Comparison of ENCODE assay signal across 16 cellular contexts in the genomic region with DNA sequence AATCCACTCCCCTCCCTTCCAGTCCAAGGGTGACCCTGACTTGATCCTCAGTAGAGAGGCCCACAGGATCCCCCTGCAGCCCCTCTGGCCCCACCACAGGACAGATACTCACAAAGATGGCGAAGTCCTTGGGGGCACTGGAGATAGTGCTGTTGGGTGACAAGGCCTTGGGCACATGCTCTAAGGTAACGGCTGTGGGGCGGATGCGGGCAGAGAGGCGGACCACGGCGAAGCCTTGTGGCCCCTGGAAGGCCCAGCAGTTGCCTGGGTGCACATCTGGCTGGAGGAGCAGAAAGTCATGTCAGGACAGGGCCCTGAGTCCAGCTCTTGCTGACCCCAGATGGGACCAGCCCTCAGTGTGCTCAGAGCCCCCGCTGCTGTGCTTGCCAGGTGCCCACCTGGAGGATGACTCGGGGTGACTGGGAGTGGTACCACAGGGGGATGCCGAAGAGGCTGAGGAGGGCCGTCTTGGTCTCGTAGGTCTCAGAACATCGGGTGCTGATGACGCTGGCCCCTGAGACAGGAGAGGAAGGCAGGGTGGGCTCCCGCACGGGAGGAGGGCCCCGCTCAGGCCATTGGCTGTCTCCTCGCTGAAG. TPM values are rescaled to one million over a fixed set of nuclear protein-coding genes. Genes with fewer than 3 reads are reported as not detected.
DNase-seq lines count a peak whose midpoint lies in the region; ATAC-seq and TF ChIP-seq lines count a peak whose summit lies in the region.
"Had no signal": no experiment of that assay in that cellular context is flagged by ENCODE, and none has a peak within 500 bp of the region (broad histone marks: within the 10 kb centered on the region; RNA-seq: fewer than 3 reads in every experiment).

No MANE protein-coding gene starts in this region.

- no peak overlapping the region for H3K4me3 Mint-ChIP-seq in CD4-positive, alpha-beta memory T cell
- no peak overlapping the region for H3K4me3 Mint-ChIP-seq in natural killer cell
- H3K4me3 Mint-ChIP-seq: endodermal cell had no signal

- H3K9me3 ChIP-seq in CD4-positive, alpha-beta memory T cell (ENCODE audit: control insufficient read depth in 1 of 2, low read length in 2 of 2), result no peaks in the 10 kb centered on the region
- H3K9me3 ChIP-seq: suprapubic skin had no signal

- peaks cover 53 to 87% of the 10 kb centered on the region in 2 donors for H3K36me3 Mint-ChIP-seq in CD4-positive, alpha-beta memory T cell
- H3K36me3 Mint-ChIP-seq in natural killer cell, result no peaks in the 10 kb centered on the region

- in situ Hi-C loops in GM13976 (cut with MboI; ENCODE audit: low sequenced_read_pairs, unreplicated experiment), result no loop called here

- H3K4me1 ChIP-seq in CD4-positive, alpha-beta memory T cell (ENCODE audit: insufficient read depth, low read length), result peaks cover 86% of the 10 kb centered on the region

- peak overlapping the region in 5 of 7 donors; percentile 19 to 86 (median 56) for H3K27ac Mint-ChIP-seq in CD4-positive, alpha-beta memory T cell
- peak overlapping the region; percentile 83 to 86 for H3K27ac Mint-ChIP-seq in natural killer cell
- H3K27ac Mint-ChIP-seq: endodermal cell had no signal

- POLR2A ChIA-PET in CD4-positive, alpha-beta memory T cell (lab: Charles Lee; ENCODE audit: partially characterized antibody), result interaction anchor here (1.8 to 42.6 kb wide), 3 partner anchors 4 to 31 kb away, joined by 5 to 1746 read pairs (median 1746); partner anchors contain the start of gene SUN2

- peaks cover 15 to 70% (median 42%) of the 10 kb centered on the region in 4 donors for H3K4me1 Mint-ChIP-seq in CD4-positive, alpha-beta memory T cell
- H3K4me1 Mint-ChIP-seq in natural killer cell, result peaks cover 17 to 66% of the 10 kb centered on the region in 2 donors
- H3K4me1 Mint-ChIP-seq: endodermal cell had no signal

- no peak for TF ChIP-seq CTCF in GM13976 (IDR thresholded peaks at IDR 0.05; ENCODE audit: borderline replicate concordance, control extremely low read depth, extremely low read depth, insufficient read depth, missing control alignments)
- TF ChIP-seq CTCF in natural killer cell (IDR thresholded peaks at IDR 0.05), result no peak

- H3K9me3 Mint-ChIP-seq in CD4-positive, alpha-beta memory T cell, result peaks cover 0 to 5% (median 0%) of the 10 kb centered on the region in 8 donors
- no peaks in the 10 kb centered on the region for H3K9me3 Mint-ChIP-seq in natural killer cell
- H3K9me3 Mint-ChIP-seq: endodermal cell had no signal

- H3K36me3 ChIP-seq in CD4-positive, alpha-beta memory T cell (ENCODE audit: insufficient read depth, low read length), result peaks cover 98% of the 10 kb centered on the region

- CTCF ChIA-PET in CD4-positive, alpha-beta memory T cell (lab: Charles Lee; ENCODE audit: partially characterized antibody), result no interaction called here

- no peak overlapping the region for H3K4me3 ChIP-seq in CD4-positive, alpha-beta memory T cell (ENCODE audit: low read length in 2 of 2)
- H3K4me3 ChIP-seq: GM23248, suprapubic skin had no signal

- peak in 1 of 5 donors; percentile 11 for DNase-seq in CD4-positive, alpha-beta memory T cell
- DNase-seq in GM13976 (ENCODE audit: low spot score) (peak; percentile 33), natural killer cell (no peak), NCI-H2196 treated with DMSO at 0.1 percent for 48 hours (lab: John Stamatoyannopoulos, UW; ENCODE audit: unreplicated experiment) (no peak), hepatic stellate cell (ENCODE audit: low spot score) (no peak)
- DNase-seq in stimulated activated CD4-positive, alpha-beta T cell treated with anti-CD3 and anti-CD28 coated beads, Interleukin-4, amount 100 ng/mL, for 1 hour, result no peak
- DNase-seq: activated CD8-positive, alpha-beta memory T cell treated with anti-CD3 and anti-CD28 coated beads for 24 hours; DND-41; endodermal cell; GM23248; NCI-H1436; NCI-H2227 treated with DMSO at 0.1 percent for 48 hours; NK-92 treated with Interleukin-12 subunit alpha and Interleukin-12 subunit beta, amount 100 ng/mL, for 24 hours; T-helper 9 cell had no signal

- intact Hi-C loops in CD4-positive, alpha-beta memory T cell (cut with micrococcal nuclease), result no loop called here
- intact Hi-C loops in natural killer cell (cut with micrococcal nuclease), result no loop called here

- H3K27me3 Mint-ChIP-seq in CD4-positive, alpha-beta memory T cell, result no peaks in the 10 kb centered on the region
- no peaks in the 10 kb centered on the region for H3K27me3 Mint-ChIP-seq in natural killer cell (ENCODE audit: low read depth in 2 of 2)

- no peaks in the 10 kb centered on the region for H3K27me3 ChIP-seq in CD4-positive, alpha-beta memory T cell (ENCODE audit: insufficient read depth, low read length)
- H3K27me3 ChIP-seq: suprapubic skin had no signal

- no peak overlapping the region for H3K27ac ChIP-seq in CD4-positive, alpha-beta memory T cell (ENCODE audit: low read depth, low read length)
- H3K27ac ChIP-seq in angular gyrus (ENCODE audit: low read depth, low read length), result peak overlapping the region; percentile 93
- H3K27ac ChIP-seq: GM23248, suprapubic skin had no signal

- no peak for ATAC-seq in natural killer cell

RNA-seq across cellular contexts. Expression of gene SUN2, which starts 17.2 kb away (rescaled TPM):
- 1,000 to 10,000 TPM in 1 of 2 experiments, 100 to 1,000 TPM in 1; 988 to 1,004 TPM for total RNA-seq in CD4-positive, alpha-beta memory T cell
- 100 to 1,000 TPM; 323 to 643 TPM for polyA plus RNA-seq in CD4-positive, alpha-beta memory T cell
- total RNA-seq in natural killer cell, result 1,000 to 10,000 TPM in 1 of 3 donors, 100 to 1,000 TPM in 2; 882 to 1,056 (median 886) TPM

RNA-seq across cellular contexts. Expression of gene GTPBP1, which starts 32.8 kb away (rescaled TPM):
- total RNA-seq in CD4-positive, alpha-beta memory T cell, result 10 to 100 TPM; 94.1 to 96.6 TPM
- 10 to 100 TPM; 14.6 to 30.8 TPM for polyA plus RNA-seq in CD4-positive, alpha-beta memory T cell
- 100 to 1,000 TPM; 236 to 259 (median 249) TPM for total RNA-seq in natural killer cell

RNA-seq across cellular contexts. Expression of gene JOSD1, which starts 37.8 kb away (rescaled TPM):
- 10 to 100 TPM; 64.6 to 65.4 TPM for total RNA-seq in CD4-positive, alpha-beta memory T cell
- polyA plus RNA-seq in CD4-positive, alpha-beta memory T cell, result 1 to 10 TPM; 8.0 to 9.6 TPM
- total RNA-seq in natural killer cell, result 100 to 1,000 TPM; 123 to 165 (median 128) TPM

RNA-seq across cellular contexts. Expression of gene DNAL4, which starts 55.4 kb away (rescaled TPM):
- total RNA-seq in CD4-positive, alpha-beta memory T cell, result 1 to 10 TPM; 8.6 to 9.6 TPM
- polyA plus RNA-seq in CD4-positive, alpha-beta memory T cell, result 10 to 100 TPM; 11.1 to 13.3 TPM
- total RNA-seq in natural killer cell, result 1 to 10 TPM; 5.4 to 9.8 (median 6.2) TPM

RNA-seq across cellular contexts. Expression of gene TOMM22, which starts 56.8 kb away (rescaled TPM):
- total RNA-seq in CD4-positive, alpha-beta memory T cell, result 10 to 100 TPM; 41.2 to 42.3 TPM
- 10 to 100 TPM; 60.3 to 78.9 TPM for polyA plus RNA-seq in CD4-positive, alpha-beta memory T cell
- total RNA-seq in natural killer cell, result 10 to 100 TPM; 45.9 to 50.6 (median 47.5) TPM
